Comparison of ENCODE assay signal across 14 cellular contexts in genomic region chr4:40507977-40508376, GRCh38.
A peak's percentile ranks its signal among the peaks of the same experiment; 100 is the strongest.
DNase-seq lines count a peak whose midpoint lies in the region; ATAC-seq and TF ChIP-seq lines count a peak whose summit lies in the region.
"Had no signal": no experiment of that assay in that cellular context is flagged by ENCODE, and none has a peak within 500 bp of the region (broad histone marks: within the 10 kb centered on the region; RNA-seq: fewer than 3 reads in every experiment).

No MANE protein-coding gene starts in this region.

- no peak overlapping the region for H3K27ac Mint-ChIP-seq in HFFc6
- H3K27ac Mint-ChIP-seq in WTC11 = peak overlapping the region; percentile 15
- H3K27ac Mint-ChIP-seq: activated naive CD8-positive, alpha-beta T cell treated with anti-CD3 and anti-CD28 coated beads, Interleukin-2, amount 10 ng/mL, durations not matched to agents 7 days and 5 days; stimulated activated naive CD8-positive, alpha-beta T cell treated with anti-CD3 and anti-CD28 coated beads, Interleukin-15, amount 100 ng/mL, for 72 hours had no signal

- DNase-seq in NCI-H748 (lab: John Stamatoyannopoulos, UW; ENCODE audit: unreplicated experiment) = peak; percentile 11
- DNase-seq in NCI-H748 treated with DMSO at 0.1 percent for 48 hours (lab: John Stamatoyannopoulos, UW) = no peak
- no peak for DNase-seq in HFFc6
- DNase-seq in WTC11 (ENCODE audit: low spot score) = no peak
- no peak for DNase-seq in DMS114 treated with DMSO at 0.1 percent for 48 hours (lab: John Stamatoyannopoulos, UW; ENCODE audit: unreplicated experiment)
- no peak for DNase-seq in MM.1S
- DNase-seq: activated CD8-positive, alpha-beta memory T cell treated with anti-CD3 and anti-CD28 coated beads, Interleukin-2, amount 50 U/mL, for 4 hours; activated naive CD8-positive, alpha-beta T cell treated with anti-CD3 and anti-CD28 coated beads, Interleukin-2, amount 10 ng/mL, durations not matched to agents 7 days and 5 days; NCI-H187; stimulated activated naive CD8-positive, alpha-beta T cell treated with anti-CD3 and anti-CD28 coated beads, Interleukin-15, amount 100 ng/mL, for 72 hours had no signal

- H4K20me1 ChIP-seq in MM.1S (ENCODE audit: insufficient read depth, low read length) = no peaks in the 10 kb centered on the region

- H3K4me1 ChIP-seq in mucosa of rectum (ENCODE audit: control insufficient read depth in 2 of 2, insufficient read depth in 2 of 2, low read length in 2 of 2) (peaks cover 5 to 45% of the 10 kb centered on the region in 2 donors), MM.1S (ENCODE audit: low read length) (peaks cover 11% of the 10 kb centered on the region)
- H3K4me1 ChIP-seq: gastroesophageal sphincter, vagina had no signal

- H3K9me3 Mint-ChIP-seq in HFFc6 (no peaks in the 10 kb centered on the region), WTC11 (no peaks in the 10 kb centered on the region)
- H3K9me3 Mint-ChIP-seq: activated naive CD8-positive, alpha-beta T cell treated with anti-CD3 and anti-CD28 coated beads, Interleukin-2, amount 10 ng/mL, durations not matched to agents 7 days and 5 days; stimulated activated naive CD8-positive, alpha-beta T cell treated with anti-CD3 and anti-CD28 coated beads, Interleukin-15, amount 100 ng/mL, for 72 hours had no signal

- peaks cover 8% of the 10 kb centered on the region for H3F3A ChIP-seq in MM.1S (ENCODE audit: insufficient read depth, low read length)

- H3K9me3 ChIP-seq in mucosa of rectum (ENCODE audit: control insufficient read depth in 2 of 2, low read length in 2 of 2) = no peaks in the 10 kb centered on the region
- H3K9me3 ChIP-seq in MM.1S (replicated peaks; ENCODE audit: insufficient read depth, low read length) = no peaks in the 10 kb centered on the region
- H3K9me3 ChIP-seq: gastroesophageal sphincter, vagina had no signal

- TF ChIP-seq CTCF in HFFc6 (IDR thresholded peaks at IDR 0.05) = 0 out of 2 replicates have a peak, but pooled peaks have one; percentile 9
- no peak for TF ChIP-seq CTCF in WTC11 (IDR thresholded peaks at IDR 0.05)
- TF ChIP-seq CTCF in MM.1S (IDR thresholded peaks at IDR 0.05; ENCODE audit: low read length) = no peak

- H3K9ac ChIP-seq in mucosa of rectum (ENCODE audit: low read depth in 1 of 2, low read length in 2 of 2) = peak overlapping the region in 1 of 2 donors; percentile 69
- no peak overlapping the region for H3K9ac ChIP-seq in MM.1S (ENCODE audit: low read length)

- H2AFZ ChIP-seq in MM.1S (ENCODE audit: low read length) = no peak overlapping the region

- H3K79me2 ChIP-seq in MM.1S (ENCODE audit: low read length) = peaks cover 78% of the 10 kb centered on the region

- ATAC-seq in WTC11 (no peak), GM18519 (IDR thresholded peaks at IDR 0.05; ENCODE audit: low FRiP score, unreplicated experiment) (no peak)
- ATAC-seq: gastroesophageal sphincter; stimulated activated naive CD8-positive, alpha-beta T cell treated with anti-CD3 and anti-CD28 coated beads, Interleukin-15, amount 100 ng/mL, for 72 hours had no signal

- peak overlapping the region; percentile 37 to 57 for H3K4me3 ChIP-seq in mucosa of rectum (ENCODE audit: low read length in 2 of 2)
- H3K4me3 ChIP-seq in MM.1S (ENCODE audit: low read length) = no peak overlapping the region
- H3K4me3 ChIP-seq: gastroesophageal sphincter, vagina had no signal

- H3K4me1 Mint-ChIP-seq in HFFc6 (ENCODE audit: low read depth) (peaks cover 10% of the 10 kb centered on the region), WTC11 (peaks cover 7% of the 10 kb centered on the region; the same call in 1 of the 2 replicates)

- POLR2A ChIA-PET in WTC11 (lab: Charles Lee) = no interaction called here

- H3K36me3 ChIP-seq in mucosa of rectum (ENCODE audit: control insufficient read depth in 2 of 2, insufficient read depth in 2 of 2, low read length in 2 of 2) (peaks cover 3 to 8% of the 10 kb centered on the region in 2 donors), MM.1S (replicated peaks; ENCODE audit: insufficient read depth, low read length) (no peaks in the 10 kb centered on the region)
- H3K36me3 ChIP-seq: gastroesophageal sphincter, vagina had no signal

- H3K4me3 Mint-ChIP-seq in HFFc6 = no peak overlapping the region
- H3K4me3 Mint-ChIP-seq in WTC11 = no peak overlapping the region
- H3K4me3 Mint-ChIP-seq: activated naive CD8-positive, alpha-beta T cell treated with anti-CD3 and anti-CD28 coated beads, Interleukin-2, amount 10 ng/mL, durations not matched to agents 7 days and 5 days; stimulated activated naive CD8-positive, alpha-beta T cell treated with anti-CD3 and anti-CD28 coated beads, Interleukin-15, amount 100 ng/mL, for 72 hours had no signal

- H3K9me2 ChIP-seq in MM.1S (replicated peaks; ENCODE audit: insufficient read depth, low read length) = no peaks in the 10 kb centered on the region

- H3K4me2 ChIP-seq in MM.1S (ENCODE audit: low read depth, low read length) = no peak overlapping the region

- CTCF ChIA-PET in WTC11 (lab: Charles Lee) = interaction anchor here (0.6 kb wide), 2 partner anchors 74 to 1139 kb away, joined by 4 to 5 read pairs; no protein-coding TSS in a partner anchor

- H3K27ac ChIP-seq in mucosa of rectum (ENCODE audit: low read depth in 2 of 2, low read length in 2 of 2) (peak overlapping the region; percentile 45 to 85), MM.1S (ENCODE audit: low read length) (no peak overlapping the region)
- H3K27ac ChIP-seq: gastroesophageal sphincter, vagina had no signal

- no peaks in the 10 kb centered on the region for H3K27me3 ChIP-seq in mucosa of rectum (ENCODE audit: control insufficient read depth in 2 of 2, insufficient read depth in 2 of 2, low read length in 2 of 2)
- H3K27me3 ChIP-seq in MM.1S (replicated peaks; ENCODE audit: insufficient read depth, low read length) = no peaks in the 10 kb centered on the region
- H3K27me3 ChIP-seq: gastroesophageal sphincter, vagina had no signal

- H3K27me3 Mint-ChIP-seq in HFFc6 (ENCODE audit: insufficient read depth) (peaks cover 3% of the 10 kb centered on the region; the same call in 1 of the 2 replicates), WTC11 (ENCODE audit: low read depth) (no peaks in the 10 kb centered on the region)
- H3K27me3 Mint-ChIP-seq: stimulated activated naive CD8-positive, alpha-beta T cell treated with anti-CD3 and anti-CD28 coated beads, Interleukin-15, amount 100 ng/mL, for 72 hours had no signal

- no peaks in the 10 kb centered on the region for H3K36me3 Mint-ChIP-seq in HFFc6 (ENCODE audit: low read depth)
- peaks cover 19% of the 10 kb centered on the region for H3K36me3 Mint-ChIP-seq in WTC11

TF ChIP-seq in WTC11, 78 proteins besides CTCF, POLR2A, EP300 and RAD21 (continues in another document):
- TF ChIP-seq FOXP1 (CRISPR knock-in tag; IDR thresholded peaks at IDR 0.05; ENCODE audit: borderline replicate concordance) = no peak
- TF ChIP-seq ZNF512 (CRISPR knock-in tag; IDR thresholded peaks at IDR 0.05; ENCODE audit: borderline replicate concordance) = no peak
- no peak for TF ChIP-seq ATF3 (CRISPR knock-in tag; conservative IDR thresholded peaks at IDR 0.05)
- no peak for TF ChIP-seq E2F4 (CRISPR knock-in tag; IDR thresholded peaks at IDR 0.05; ENCODE audit: borderline replicate concordance, low read depth)
